Comparison of ENCODE assay signal across 10 cellular contexts in the genomic region with DNA sequence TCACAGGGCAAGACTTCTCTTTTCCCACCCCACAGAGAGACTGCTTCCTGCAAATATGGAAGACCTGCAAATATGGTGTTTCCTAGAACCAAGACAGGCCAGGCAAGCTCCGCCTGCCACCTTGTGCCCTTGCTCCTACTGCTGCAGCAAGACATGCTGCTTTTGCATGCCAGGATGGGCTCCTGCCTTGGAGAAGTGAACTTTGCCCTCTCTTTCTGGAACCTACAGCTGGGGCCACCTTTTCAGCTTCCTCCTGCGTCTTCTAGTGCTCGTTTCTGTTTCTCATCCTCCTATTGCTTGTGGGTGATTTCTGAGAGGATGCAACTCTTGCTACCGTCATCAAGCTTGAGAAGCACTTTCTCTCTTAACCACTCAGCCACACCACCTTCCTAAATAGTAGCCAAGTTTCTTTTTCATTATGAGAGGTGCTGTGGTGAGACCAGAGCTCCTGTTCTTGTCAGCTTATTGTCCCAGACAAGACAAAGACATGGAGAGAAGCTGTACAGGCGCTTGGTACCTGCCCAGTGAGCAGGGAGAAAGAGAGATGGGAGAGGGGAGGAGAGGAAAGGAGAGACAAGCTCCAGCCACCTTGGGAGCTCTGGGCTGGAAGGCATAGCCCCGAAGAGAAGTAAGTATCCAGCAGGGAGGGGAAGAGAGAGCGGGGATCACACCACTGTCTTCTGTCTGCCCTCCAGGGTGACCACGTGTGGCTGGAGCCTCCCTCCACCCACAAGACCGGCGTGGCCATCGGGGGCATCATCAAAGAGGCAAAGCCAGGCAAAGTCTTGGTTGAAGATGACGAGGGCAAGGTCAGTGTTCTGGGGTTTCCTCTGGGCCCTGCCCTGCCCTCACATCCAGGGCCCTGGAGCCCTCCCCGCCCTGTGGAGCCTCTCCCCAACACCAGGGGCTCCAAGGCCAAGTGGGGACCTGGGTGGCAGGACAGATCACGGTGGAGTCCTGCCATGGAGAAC. TPM values are rescaled to one million over a fixed set of nuclear protein-coding genes. Genes with fewer than 3 reads are reported as not detected.
A peak's percentile ranks its signal among the peaks of the same experiment; 100 is the strongest.
DNase-seq lines count a peak whose midpoint lies in the region; ATAC-seq and TF ChIP-seq lines count a peak whose summit lies in the region.
"Had no signal": no experiment of that assay in that cellular context is flagged by ENCODE, and none has a peak within 500 bp of the region (broad histone marks: within the 10 kb centered on the region; RNA-seq: fewer than 3 reads in every experiment).

No MANE protein-coding gene starts in this region.

- no peaks in the 10 kb centered on the region for H3K9me3 Mint-ChIP-seq in T-helper 1 cell treated with Interleukin-12 subunit alpha and Interleukin-12 subunit beta and Interleukin-4 antibody, amounts not matched to agents 30 μg/mL and 1 μg/mL, for 36 hours
- H3K9me3 Mint-ChIP-seq in stimulated activated naive CD8-positive, alpha-beta T cell treated with anti-CD3 and anti-CD28 coated beads, Interleukin-15, amount 100 ng/mL, for 72 hours: no peaks in the 10 kb centered on the region

- TF ChIP-seq CTCF in right atrium auricular region (IDR thresholded peaks at IDR 0.05): no peak

- peak overlapping the region; percentile 78 for H3K27ac Mint-ChIP-seq in T-helper 1 cell treated with Interleukin-12 subunit alpha and Interleukin-12 subunit beta and Interleukin-4 antibody, amounts not matched to agents 30 μg/mL and 1 μg/mL, for 36 hours
- peak overlapping the region in 1 of 2 donors; percentile 41 for H3K27ac Mint-ChIP-seq in stimulated activated naive CD8-positive, alpha-beta T cell treated with anti-CD3 and anti-CD28 coated beads, Interleukin-15, amount 100 ng/mL, for 72 hours

- no peaks in the 10 kb centered on the region for H3K9me3 ChIP-seq in right atrium auricular region
- H3K9me3 ChIP-seq: body of pancreas had no signal

- no peak for ATAC-seq in Right ventricle myocardium superior (ENCODE audit: poor library complexity)
- ATAC-seq in HG02870 (IDR thresholded peaks at IDR 0.05; ENCODE audit: unreplicated experiment): peak; percentile 95
- ATAC-seq in stimulated activated naive CD8-positive, alpha-beta T cell treated with anti-CD3 and anti-CD28 coated beads, Interleukin-15, amount 100 ng/mL, for 72 hours: peak; percentile 95
- no peak for ATAC-seq in sciatic nerve
- ATAC-seq: body of pancreas had no signal

- H3K27me3 Mint-ChIP-seq in T-helper 1 cell treated with Interleukin-12 subunit alpha and Interleukin-12 subunit beta and Interleukin-4 antibody, amounts not matched to agents 30 μg/mL and 1 μg/mL, for 36 hours (ENCODE audit: low read depth): peaks cover 61% of the 10 kb centered on the region
- H3K27me3 Mint-ChIP-seq in stimulated activated naive CD8-positive, alpha-beta T cell treated with anti-CD3 and anti-CD28 coated beads, Interleukin-15, amount 100 ng/mL, for 72 hours: peaks cover 6% of the 10 kb centered on the region

- peaks cover 0 to 2% of the 10 kb centered on the region in 2 donors for H3K4me1 ChIP-seq in right atrium auricular region
- H3K4me1 ChIP-seq: body of pancreas had no signal

- H3K4me3 ChIP-seq in right atrium auricular region: no peak overlapping the region
- H3K4me3 ChIP-seq: body of pancreas had no signal

- DNase-seq in right atrium auricular region (ENCODE audit: low spot score) (peak; percentile 48), Right ventricle myocardium superior (no peak), sciatic nerve (ENCODE audit: low spot score) (no peak), COLO668 (lab: John Stamatoyannopoulos, UW; ENCODE audit: unreplicated experiment) (no peak), nucleus accumbens (lab: John Stamatoyannopoulos, UW) (no peak)
- peak; percentile 19 to 48 for DNase-seq in stimulated activated naive CD8-positive, alpha-beta T cell treated with anti-CD3 and anti-CD28 coated beads, Interleukin-15, amount 100 ng/mL, for 72 hours
- DNase-seq: body of pancreas, DMS53 had no signal

- H3K4me1 Mint-ChIP-seq in T-helper 1 cell treated with Interleukin-12 subunit alpha and Interleukin-12 subunit beta and Interleukin-4 antibody, amounts not matched to agents 30 μg/mL and 1 μg/mL, for 36 hours (ENCODE audit: low read depth): peaks cover 17% of the 10 kb centered on the region
- H3K4me1 Mint-ChIP-seq in stimulated activated naive CD8-positive, alpha-beta T cell treated with anti-CD3 and anti-CD28 coated beads, Interleukin-15, amount 100 ng/mL, for 72 hours: peaks cover 16% of the 10 kb centered on the region

- peaks cover 4% of the 10 kb centered on the region for H3K36me3 Mint-ChIP-seq in T-helper 1 cell treated with Interleukin-12 subunit alpha and Interleukin-12 subunit beta and Interleukin-4 antibody, amounts not matched to agents 30 μg/mL and 1 μg/mL, for 36 hours (ENCODE audit: low read depth)

- peak overlapping the region; percentile 60 for H3K4me3 Mint-ChIP-seq in T-helper 1 cell treated with Interleukin-12 subunit alpha and Interleukin-12 subunit beta and Interleukin-4 antibody, amounts not matched to agents 30 μg/mL and 1 μg/mL, for 36 hours
- peak overlapping the region; percentile 36 to 68 for H3K4me3 Mint-ChIP-seq in stimulated activated naive CD8-positive, alpha-beta T cell treated with anti-CD3 and anti-CD28 coated beads, Interleukin-15, amount 100 ng/mL, for 72 hours

- no peaks in the 10 kb centered on the region for H3K36me3 ChIP-seq in right atrium auricular region

- H3K27me3 ChIP-seq in right atrium auricular region: no peaks in the 10 kb centered on the region
- H3K27me3 ChIP-seq: body of pancreas had no signal

- intact Hi-C loops in Right ventricle myocardium superior (cut with DNase I) (no loop called here), sciatic nerve (cut with DNase I) (no loop called here)

- no peak overlapping the region for H3K27ac ChIP-seq in right atrium auricular region
- H3K27ac ChIP-seq: body of pancreas had no signal

RNA-seq across cellular contexts. Expression of a gene that starts 28.3 kb away (rescaled TPM):
- total RNA-seq in right atrium auricular region: under 1 TPM; 0.52 to 0.67 TPM
- 0.32 TPM for total RNA-seq in Right ventricle myocardium superior
- 0.62 TPM for total RNA-seq in sciatic nerve

RNA-seq across cellular contexts. Expression of a gene that starts 37.5 kb away (rescaled TPM):
- 10 to 100 TPM; 43.3 to 46.4 TPM for total RNA-seq in right atrium auricular region
- total RNA-seq in Right ventricle myocardium superior: 57.7 TPM
- 44.4 TPM for total RNA-seq in sciatic nerve

Comparison
In these comparisons a context has a peak if more than half of its experiments do, and no peak if none do; other contexts are left out.
1. DNase-seq: peak in right atrium auricular region (single experiment) and stimulated activated naive CD8-positive, alpha-beta T cell treated with anti-CD3 and anti-CD28 coated beads, Interleukin-15, amount 100 ng/mL, for 72 hours (2 of 2); none in Right ventricle myocardium superior (single experiment), sciatic nerve (single experiment), COLO668 (single experiment) and nucleus accumbens (0 of 56).
2. ATAC-seq: peak in HG02870 (single experiment) and stimulated activated naive CD8-positive, alpha-beta T cell treated with anti-CD3 and anti-CD28 coated beads, Interleukin-15, amount 100 ng/mL, for 72 hours (single experiment); none in Right ventricle myocardium superior (single experiment) and sciatic nerve (single experiment).